ENCODE assay signal across 14 cellular contexts in the genomic region with DNA sequence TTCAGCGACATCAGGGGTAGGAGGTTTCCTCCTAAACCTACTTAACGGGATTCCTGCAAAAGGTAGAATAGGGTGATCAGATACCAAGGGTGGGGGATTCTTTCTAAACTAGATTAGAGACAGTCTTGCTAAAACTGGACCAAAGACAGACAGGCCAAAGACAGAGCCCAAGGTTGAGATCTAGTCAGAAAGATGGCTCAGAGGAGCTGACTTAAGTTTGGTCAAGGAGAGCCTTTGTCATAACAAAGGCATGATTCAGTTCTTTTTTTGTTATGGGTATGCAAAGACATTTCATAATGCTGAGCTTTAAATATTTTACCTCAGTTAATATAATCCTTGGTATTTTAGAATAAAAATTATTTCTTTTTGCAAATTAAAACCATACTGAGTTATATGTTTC.
"Had no signal": no experiment of that assay in that cellular context is flagged by ENCODE, and none has a peak within 500 bp of the region (broad histone marks: within the 10 kb centered on the region; RNA-seq: fewer than 3 reads in every experiment).

No MANE protein-coding gene starts in this region.

- H3K4me3 ChIP-seq: heart right ventricle, pancreas, skin epidermis had no signal

- H3K27me3 ChIP-seq: brain microvascular endothelial cell, heart right ventricle, pancreas had no signal

- H3K27ac ChIP-seq: brain microvascular endothelial cell, pancreas, skin epidermis, WERI-Rb-1 had no signal

- DNase-seq: activated CD4-positive, alpha-beta T cell treated with anti-CD3 and anti-CD28 coated beads, Interleukin-2, amount 50 U/mL, for 1 hour; brain microvascular endothelial cell; cerebellar nuclear complex; endodermal cell; erythroblast; heart right ventricle; left ventricle myocardium superior; pancreas; T-helper 1 cell; WERI-Rb-1 had no signal

- H3K9me3 ChIP-seq: heart right ventricle, pancreas had no signal

- FAIRE-seq: frontal cortex, keratinocyte, pancreas, urothelium cell line had no signal

- H3K4me1 ChIP-seq: heart right ventricle, pancreas had no signal
